14 cellular contexts compared by ENCODE assay signal in the genomic region with DNA sequence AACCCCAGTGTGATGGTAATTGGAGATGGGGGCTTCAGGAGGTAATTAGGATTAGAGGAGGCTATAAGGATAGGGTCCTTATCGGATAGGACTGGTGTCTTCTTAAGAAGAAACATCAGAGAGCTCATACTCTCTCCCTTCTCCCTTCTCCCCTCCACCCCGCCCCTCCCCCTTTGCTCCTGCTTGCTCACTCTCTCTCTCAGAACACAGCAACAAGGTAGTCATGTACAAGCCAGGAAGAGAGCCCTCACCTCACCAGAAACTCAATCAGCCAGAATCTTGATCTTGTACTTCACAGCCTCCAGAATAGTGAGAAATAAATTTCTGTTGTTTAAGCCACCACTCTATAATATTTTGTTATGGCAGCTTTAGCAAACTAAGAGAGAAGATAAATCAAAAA. TPM values are rescaled to one million over a fixed set of nuclear protein-coding genes. Genes with fewer than 3 reads are reported as not detected.
DNase-seq lines count a peak whose midpoint lies in the region; ATAC-seq and TF ChIP-seq lines count a peak whose summit lies in the region.
"Had no signal": no experiment of that assay in that cellular context is flagged by ENCODE, and none has a peak within 500 bp of the region (broad histone marks: within the 10 kb centered on the region; RNA-seq: fewer than 3 reads in every experiment).

No MANE protein-coding gene starts in this region.

- no peaks in the 10 kb centered on the region for H3K27me3 ChIP-seq in foreskin keratinocyte
- H3K27me3 ChIP-seq: dorsolateral prefrontal cortex had no signal

- in situ Hi-C loops in SK-MEL-5 (cut with HindIII; ENCODE audit: low pct_unique_long_range_greater_than_20kb, low sequenced_read_pairs) = no loop called here

- ATAC-seq in foreskin keratinocyte (peak; percentile 74), GM21526 (IDR thresholded peaks at IDR 0.05; ENCODE audit: low FRiP score, unreplicated experiment) (no peak)
- ATAC-seq: stimulated activated naive B cell treated with anti-CD40 and anti-IgM and Interleukin-4, amounts not matched to agents 10 μg/mL and 1 μg/mL and 100 μg/mL, for 72 hours had no signal

- no peak overlapping the region for H3K27ac Mint-ChIP-seq in activated naive CD4-positive, alpha-beta T cell treated with anti-CD3 and anti-CD28 coated beads for 36 hours
- H3K27ac Mint-ChIP-seq: stimulated activated naive B cell treated with anti-CD40 and anti-IgM and Interleukin-4, amounts not matched to agents 10 μg/mL and 1 μg/mL and 100 μg/mL, for 72 hours had no signal

- CTCF ChIA-PET in activated naive CD4-positive, alpha-beta T cell treated with anti-CD3 and anti-CD28 coated beads for 36 hours (lab: Charles Lee) = interaction anchor here (1.0 kb wide), 1 partner anchor 36 kb away, joined by 3 read pairs; no protein-coding TSS in a partner anchor

- intact Hi-C loops in activated naive CD4-positive, alpha-beta T cell treated with anti-CD3 and anti-CD28 coated beads for 36 hours (cut with micrococcal nuclease) = no loop called here
- intact Hi-C loops in head of caudate nucleus (cut with DNase I) = no loop called here

- H3K27ac ChIP-seq in foreskin keratinocyte = peak overlapping the region; percentile 70
- H3K27ac ChIP-seq: C4-2B, dorsolateral prefrontal cortex, skin epidermis had no signal

- peaks cover 51% of the 10 kb centered on the region for H3K4me1 Mint-ChIP-seq in activated naive CD4-positive, alpha-beta T cell treated with anti-CD3 and anti-CD28 coated beads for 36 hours (ENCODE audit: low read depth)

- no peak overlapping the region for H3K4me3 Mint-ChIP-seq in activated naive CD4-positive, alpha-beta T cell treated with anti-CD3 and anti-CD28 coated beads for 36 hours
- H3K4me3 Mint-ChIP-seq: stimulated activated naive B cell treated with anti-CD40 and anti-IgM and Interleukin-4, amounts not matched to agents 10 μg/mL and 1 μg/mL and 100 μg/mL, for 72 hours had no signal

- H3K27me3 Mint-ChIP-seq in activated naive CD4-positive, alpha-beta T cell treated with anti-CD3 and anti-CD28 coated beads for 36 hours (ENCODE audit: low read depth) = no peaks in the 10 kb centered on the region
- H3K27me3 Mint-ChIP-seq: stimulated activated naive B cell treated with anti-CD40 and anti-IgM and Interleukin-4, amounts not matched to agents 10 μg/mL and 1 μg/mL and 100 μg/mL, for 72 hours had no signal

- no peaks in the 10 kb centered on the region for H3K9me3 Mint-ChIP-seq in activated naive CD4-positive, alpha-beta T cell treated with anti-CD3 and anti-CD28 coated beads for 36 hours
- H3K9me3 Mint-ChIP-seq: stimulated activated naive B cell treated with anti-CD40 and anti-IgM and Interleukin-4, amounts not matched to agents 10 μg/mL and 1 μg/mL and 100 μg/mL, for 72 hours had no signal

- no peak for TF ChIP-seq CTCF in foreskin keratinocyte (conservative IDR thresholded peaks at IDR 0.05)

- H3K36me3 Mint-ChIP-seq in activated naive CD4-positive, alpha-beta T cell treated with anti-CD3 and anti-CD28 coated beads for 36 hours (ENCODE audit: low read depth) = peaks cover 17% of the 10 kb centered on the region

- peak; percentile 76 for DNase-seq in activated naive CD4-positive, alpha-beta T cell treated with anti-CD3 and anti-CD28 coated beads for 36 hours
- no peak for DNase-seq in activated naive CD4-positive, alpha-beta T cell (lab: John Stamatoyannopoulos, UW)
- DNase-seq in SK-MEL-5 (ENCODE audit: low read depth, low spot score) = peak; percentile 9
- DNase-seq in foreskin keratinocyte = peak in 1 of 2 donors; percentile 58
- DNase-seq in stimulated activated naive CD4-positive, alpha-beta T cell treated with Interleukin-2 at 50 U/mL for 16 hours (lab: John Stamatoyannopoulos, UW) = peak; percentile 16
- no peak for DNase-seq in ecto neural progenitor cell (ENCODE audit: low spot score)
- DNase-seq in head of caudate nucleus = no peak
- DNase-seq: activated effector memory CD4-positive, alpha-beta T cell treated with Interleukin-2 at 50 U/mL for 16 hours; dorsolateral prefrontal cortex; NCI-H1105; stimulated activated naive B cell treated with anti-CD40 and anti-IgM and Interleukin-4, amounts not matched to agents 10 μg/mL and 1 μg/mL and 100 μg/mL, for 72 hours had no signal

- H3K4me1 ChIP-seq in foreskin keratinocyte = peaks cover 31% of the 10 kb centered on the region

RNA-seq across cellular contexts. Expression of gene DDX60L, which starts 4.5 kb away (rescaled TPM):
- total RNA-seq in activated naive CD4-positive, alpha-beta T cell treated with anti-CD3 and anti-CD28 coated beads for 36 hours = 1 to 10 TPM; 3.4 to 4.1 TPM
- 15.2 and 20.4 TPM in 2 replicates for total RNA-seq in SK-MEL-5 (2014; rRNA removed; shearing (Covaris generic))
- polyA plus RNA-seq in SK-MEL-5 (2015; cell fraction: cytosol; rRNA removed) = 10.4 and 16.2 TPM in 2 replicates
- 40.5 and 43.1 TPM in 2 replicates for polyA plus RNA-seq in SK-MEL-5 (2015; cell fraction: nucleus; rRNA removed)
- total RNA-seq in foreskin keratinocyte = 24.3 and 34.4 TPM in 2 replicates
- polyA plus RNA-seq in foreskin keratinocyte = 10.8 and 12.3 TPM in 2 replicates

RNA-seq across cellular contexts. Expression of gene PALLD, which starts 21.1 kb away (rescaled TPM):
- total RNA-seq in activated naive CD4-positive, alpha-beta T cell treated with anti-CD3 and anti-CD28 coated beads for 36 hours = 1 to 10 TPM; 7.3 to 7.8 TPM
- total RNA-seq in SK-MEL-5 (2014; rRNA removed; shearing (Covaris generic)) = 20.9 and 22.4 TPM in 2 replicates
- polyA plus RNA-seq in SK-MEL-5 (2015; cell fraction: cytosol; rRNA removed) = 20.7 and 35.8 TPM in 2 replicates
- 9.9 and 10.5 TPM in 2 replicates for polyA plus RNA-seq in SK-MEL-5 (2015; cell fraction: nucleus; rRNA removed)
- 166 and 202 TPM in 2 replicates for total RNA-seq in foreskin keratinocyte
- 58.4 and 88.0 TPM in 2 replicates for polyA plus RNA-seq in foreskin keratinocyte

Comparison
In these comparisons a context has a peak if more than half of its experiments do, and no peak if none do; other contexts are left out.
1. DNase-seq: peak in activated naive CD4-positive, alpha-beta T cell treated with anti-CD3 and anti-CD28 coated beads for 36 hours (single experiment), SK-MEL-5 (single experiment) and stimulated activated naive CD4-positive, alpha-beta T cell treated with Interleukin-2 at 50 U/mL for 16 hours (single experiment); none in activated naive CD4-positive, alpha-beta T cell (0 of 4), ecto neural progenitor cell (single experiment) and head of caudate nucleus (0 of 42).